ENCODE assay signal across 16 cellular contexts in genomic region chr5:167796636-167797035, GRCh38.
DNase-seq lines count a peak whose midpoint lies in the region; TF ChIP-seq lines count a peak whose summit lies in the region.
"Had no signal": no experiment of that assay in that cellular context is flagged by ENCODE, and none has a peak within 500 bp of the region (broad histone marks: within the 10 kb centered on the region; RNA-seq: fewer than 3 reads in every experiment).

No MANE protein-coding gene starts in this region.

- 95 to 100% methylated on average over 1 to 5 of the region's 5 CpGs for WGBS in endodermal cell (ENCODE audit: insufficient coverage in 1 of 2, insufficient read length in 1 of 2), 2 experiments

- H3K9me3 ChIP-seq in endodermal cell (ENCODE audit: control insufficient read depth, low read length): no peaks in the 10 kb centered on the region
- no peaks in the 10 kb centered on the region for H3K9me3 ChIP-seq in uterus
- H3K9me3 ChIP-seq: Caco-2 had no signal

- H3K4me3 Mint-ChIP-seq in endodermal cell: no peak overlapping the region
- H3K4me3 Mint-ChIP-seq: CD4-positive, alpha-beta T cell; HFFc6 had no signal

- no peaks in the 10 kb centered on the region for H3K27me3 ChIP-seq in endodermal cell (ENCODE audit: control insufficient read depth, insufficient read depth, low read length, poor library complexity, severe bottlenecking)
- no peaks in the 10 kb centered on the region for H3K27me3 ChIP-seq in uterus

- H3K27ac ChIP-seq in endodermal cell (ENCODE audit: low read depth, low read length) (no peak overlapping the region), uterus (no peak overlapping the region)
- H3K27ac ChIP-seq: C4-2B had no signal

- H3K4me1 Mint-ChIP-seq in endodermal cell: peaks cover 24% of the 10 kb centered on the region

- TF ChIP-seq CTCF in endodermal cell (conservative IDR thresholded peaks at IDR 0.05) (no peak), uterus (IDR thresholded peaks at IDR 0.05) (no peak)

- DNase-seq in AG20443 (ENCODE audit: low spot score) (peak; percentile 36), RPMI7951 (ENCODE audit: low read depth) (peak; percentile 41), endodermal cell (no peak), cerebellar nuclear complex (lab: John Stamatoyannopoulos, UW) (no peak), uterus (no peak), NCI-H2029 treated with DMSO at 0.1 percent for 48 hours (lab: John Stamatoyannopoulos, UW) (no peak)
- no peak for DNase-seq in stimulated activated CD4-positive, alpha-beta T cell treated with anti-CD3 and anti-CD28 coated beads, Interleukin-4, amount 100 ng/mL, for 1 hour
- DNase-seq: 8988T; Caco-2; CD4-positive, alpha-beta T cell; GDM1; GOT3; H7; HFFc6; IMR-90 had no signal

- H3K9ac ChIP-seq in endodermal cell (ENCODE audit: extremely low read depth, low read length, poor library complexity, severe bottlenecking): no peak overlapping the region

- no peaks in the 10 kb centered on the region for H3K9me3 Mint-ChIP-seq in endodermal cell
- H3K9me3 Mint-ChIP-seq: CD4-positive, alpha-beta T cell; HFFc6 had no signal

- intact Hi-C loops in uterus (cut with DNase I; ENCODE audit: low total_unique reads): no loop called here

- H3K36me3 Mint-ChIP-seq in endodermal cell (ENCODE audit: low read depth): no peaks in the 10 kb centered on the region

- H3K27me3 Mint-ChIP-seq in endodermal cell (ENCODE audit: insufficient read depth): peaks cover 7% of the 10 kb centered on the region
- H3K27me3 Mint-ChIP-seq: CD4-positive, alpha-beta T cell had no signal

- H3K36me3 ChIP-seq in endodermal cell (ENCODE audit: control insufficient read depth, insufficient read depth, low read length) (no peaks in the 10 kb centered on the region), uterus (no peaks in the 10 kb centered on the region)

- H3K4me3 ChIP-seq in endodermal cell (ENCODE audit: low read length): peak overlapping the region; percentile 47
- H3K4me3 ChIP-seq in uterus: no peak overlapping the region

- no peak overlapping the region for H3K27ac Mint-ChIP-seq in endodermal cell
- H3K27ac Mint-ChIP-seq: CD4-positive, alpha-beta T cell; HFFc6 had no signal

- peaks cover 26% of the 10 kb centered on the region for H3K4me1 ChIP-seq in endodermal cell (ENCODE audit: control insufficient read depth, insufficient read depth, low read length)
- no peaks in the 10 kb centered on the region for H3K4me1 ChIP-seq in uterus

- TF ChIP-seq POLR2A in uterus (IDR thresholded peaks at IDR 0.05): no peak

Comparison
In these comparisons a context has a peak if more than half of its experiments do, and no peak if none do; other contexts are left out.
1. DNase-seq: peak in AG20443 (single experiment) and RPMI7951 (single experiment); none in endodermal cell (single experiment), cerebellar nuclear complex (0 of 2), stimulated activated CD4-positive, alpha-beta T cell treated with anti-CD3 and anti-CD28 coated beads, Interleukin-4, amount 100 ng/mL, for 1 hour (single experiment), uterus (0 of 2) and NCI-H2029 treated with DMSO at 0.1 percent for 48 hours (single experiment).